ENCODE assay signal across 9 cellular contexts in the genomic region with DNA sequence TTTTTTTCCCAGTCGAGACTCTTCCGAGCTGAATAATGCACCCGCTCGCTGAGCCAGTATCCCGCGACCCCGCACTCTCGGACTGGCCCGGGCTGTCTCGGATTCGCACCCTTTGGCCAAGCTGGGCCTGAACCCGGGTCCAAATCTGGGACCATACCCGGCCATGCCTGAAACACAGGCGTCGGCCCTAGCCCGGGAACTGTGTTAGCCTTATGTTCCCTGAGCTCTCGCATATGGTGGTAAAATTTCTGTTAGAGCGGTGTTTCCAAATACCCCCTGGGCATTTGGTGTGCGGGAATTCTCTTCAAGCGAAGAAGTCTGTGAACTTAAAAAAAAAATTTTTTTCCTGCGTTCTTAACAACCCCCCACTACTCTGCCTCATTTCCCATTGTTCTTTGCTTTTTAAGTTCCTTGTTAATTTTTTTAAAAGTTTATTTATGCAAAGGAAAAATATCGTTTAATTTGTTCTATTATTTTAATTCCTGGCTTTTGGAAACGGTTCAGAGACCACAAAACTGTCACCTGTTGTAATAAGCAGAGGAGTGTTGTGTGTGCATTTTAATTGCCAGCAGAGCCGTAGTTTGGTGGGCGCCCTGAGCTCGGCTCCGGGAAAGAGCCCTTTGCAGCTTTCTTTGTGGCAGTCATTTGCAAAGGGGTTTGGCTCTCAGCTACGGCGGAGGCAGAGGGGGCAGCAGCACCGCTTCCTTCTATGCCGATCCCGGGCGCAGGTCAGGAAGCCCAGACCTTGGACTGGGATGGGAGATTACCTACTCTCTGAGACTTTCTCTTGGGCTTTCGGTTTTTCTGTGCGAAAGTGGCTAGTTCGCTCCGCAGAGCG. TPM values are rescaled to one million over a fixed set of nuclear protein-coding genes. Genes with fewer than 3 reads are reported as not detected.
DNase-seq lines count a peak whose midpoint lies in the region; TF ChIP-seq lines count a peak whose summit lies in the region.
"Had no signal": no experiment of that assay in that cellular context is flagged by ENCODE, and none has a peak within 500 bp of the region (broad histone marks: within the 10 kb centered on the region; RNA-seq: fewer than 3 reads in every experiment).

No MANE protein-coding gene starts in this region.

- H3K36me3 Mint-ChIP-seq in MCF 10A (ENCODE audit: insufficient read depth, unreplicated experiment) = no peaks in the 10 kb centered on the region

- H3K4me1 Mint-ChIP-seq in MCF 10A (ENCODE audit: insufficient read depth, unreplicated experiment) = no peaks in the 10 kb centered on the region

- H3K27me3 ChIP-seq in mammary epithelial cell (ENCODE audit: insufficient read depth, low read length) (peaks cover 58% of the 10 kb centered on the region), esophagus squamous epithelium (peaks cover 23 to 100% (median 41%) of the 10 kb centered on the region in 4 donors), MG63 (no peaks in the 10 kb centered on the region)

- H3K27ac ChIP-seq in mammary epithelial cell (ENCODE audit: insufficient read depth, low read depth, low read length) = no peak overlapping the region
- H3K27ac ChIP-seq in esophagus squamous epithelium = no peak overlapping the region
- H3K27ac ChIP-seq: BLaER1 had no signal

- no peak overlapping the region for H3K4me2 ChIP-seq in mammary epithelial cell (ENCODE audit: insufficient read depth, low read depth, low read length)
- H3K4me2 ChIP-seq: BLaER1 had no signal

- H3K79me2 ChIP-seq in mammary epithelial cell (ENCODE audit: insufficient read depth, low read length) = no peaks in the 10 kb centered on the region

- DNase-seq in MCF 10A (ENCODE audit: unreplicated experiment) = no peak
- no peak for DNase-seq in mammary epithelial cell
- peak; percentile 41 to 46 for DNase-seq in activated T-cell treated with anti-CD3 and anti-CD28 coated beads, Interleukin-2, amount 50 U/mL, for 48 hours
- peak; percentile 82 for DNase-seq in iPS-NIHi7 (ENCODE audit: extremely low spot score)
- DNase-seq in superior temporal gyrus (ENCODE audit: extremely low spot score) = peak; percentile 56
- no peak for DNase-seq in HUDEP-2 (lab: John Stamatoyannopoulos, UW; ENCODE audit: unreplicated experiment in 76 of 76)
- no peak for DNase-seq in esophagus squamous epithelium (lab: John Stamatoyannopoulos, UW)
- DNase-seq in MG63 = no peak

- no peak for TF ChIP-seq CTCF in MCF 10A (IDR thresholded peaks at IDR 0.05; ENCODE audit: unreplicated experiment)
- TF ChIP-seq CTCF in mammary epithelial cell (conservative IDR thresholded peaks at IDR 0.05 in 1 of 2, IDR thresholded peaks at IDR 0.05 in 1 of 2; ENCODE audit: extremely low read depth in 1 of 2, insufficient read depth in 1 of 2, low read depth in 1 of 2, low read length in 2 of 2) = no peak
- TF ChIP-seq CTCF in esophagus squamous epithelium (IDR thresholded peaks at IDR 0.05) = no peak

- H3K4me3 Mint-ChIP-seq in MCF 10A (ENCODE audit: unreplicated experiment) = peak overlapping the region; percentile 29

- H3K27me3 Mint-ChIP-seq in MCF 10A (ENCODE audit: insufficient read depth, unreplicated experiment) = no peaks in the 10 kb centered on the region

- H2AFZ ChIP-seq in mammary epithelial cell (ENCODE audit: low read depth, low read length) = no peak overlapping the region

- H3K27ac Mint-ChIP-seq in MCF 10A (ENCODE audit: low read depth, unreplicated experiment) = no peak overlapping the region

- TF ChIP-seq POLR2A in esophagus squamous epithelium (IDR thresholded peaks at IDR 0.05) = no peak

- H3K4me3 ChIP-seq in mammary epithelial cell (replicated peaks in 1 of 3; ENCODE audit: insufficient read depth in 1 of 3, low read depth in 2 of 3, low read length in 3 of 3) (no peak overlapping the region), esophagus squamous epithelium (peak overlapping the region in 1 of 4 donors; percentile 62), MG63 (no peak overlapping the region)
- H3K4me3 ChIP-seq: BLaER1 had no signal

- dilution Hi-C loops in mammary epithelial cell (cut with HindIII; ENCODE audit: low sequenced_read_pairs) = no loop called here

- no peaks in the 10 kb centered on the region for H4K20me1 ChIP-seq in mammary epithelial cell (ENCODE audit: insufficient read depth, low read length)

- in situ Hi-C loops in mammary epithelial cell (cut with MboI; ENCODE audit: low sequenced_read_pairs in 2 of 2) = no loop called here

- intact Hi-C loops in MCF 10A (cut with micrococcal nuclease) = no loop called here
- intact Hi-C loops in mammary epithelial cell (cut with micrococcal nuclease) = no loop called here
- intact Hi-C loops in esophagus squamous epithelium (cut with DNase I) = no loop called here

- POLR2A ChIA-PET in MCF 10A (lab: Yijun Ruan, JAX) = interaction anchor here (0.7 kb wide), 1 partner anchor 53 kb away, joined by 4 read pairs; no protein-coding TSS in a partner anchor

- BruUV-seq in MCF 10A (replicated peaks; lab: Mats Ljungman, UMichigan) = no TSS peak
- BruUV-seq in mammary epithelial cell (replicated peaks; lab: Mats Ljungman, UMichigan) = no TSS peak

- H3K9ac ChIP-seq in mammary epithelial cell (ENCODE audit: insufficient read depth, low read length) = no peak overlapping the region
- H3K9ac ChIP-seq: BLaER1 had no signal

- no peaks in the 10 kb centered on the region for H3K9me3 Mint-ChIP-seq in MCF 10A (ENCODE audit: unreplicated experiment)

- WGBS in mammary epithelial cell (ENCODE audit: low coverage, missing lambda C conversion rate) = 24% methylated on average over 35 of the region's 38 CpGs
- 20 to 23% methylated on average over 25 to 35 of the region's 38 CpGs for WGBS in esophagus squamous epithelium, 2 donors

- no peaks in the 10 kb centered on the region for H3K36me3 ChIP-seq in mammary epithelial cell (ENCODE audit: insufficient read depth, low read length)
- H3K36me3 ChIP-seq in esophagus squamous epithelium = no peaks in the 10 kb centered on the region
- H3K36me3 ChIP-seq in MG63 = no peaks in the 10 kb centered on the region
- H3K36me3 ChIP-seq: BLaER1 had no signal

- H3K4me1 ChIP-seq in mammary epithelial cell (ENCODE audit: insufficient read depth, low read length) (peaks cover 17% of the 10 kb centered on the region), esophagus squamous epithelium (peaks cover 21 to 48% (median 26%) of the 10 kb centered on the region in 3 donors)

- H3K9me3 ChIP-seq in mammary epithelial cell (replicated peaks; ENCODE audit: insufficient read depth, low read length) (peaks cover 11% of the 10 kb centered on the region), esophagus squamous epithelium (peaks cover 0 to 4% (median 0%) of the 10 kb centered on the region in 3 donors), MG63 (no peaks in the 10 kb centered on the region)

- CTCF ChIA-PET in MCF 10A (lab: Yijun Ruan, JAX) (interaction anchor here (1.2 kb wide), 1 partner anchor 185 kb away, joined by 3 read pairs; no protein-coding TSS in a partner anchor), mammary epithelial cell (lab: Charles Lee; ENCODE audit: low non-redundant PET) (no interaction called here)

RNA-seq across cellular contexts. Expression of gene RNF220, which starts 3.3 kb away (rescaled TPM):
- 65.4 and 67.1 TPM in 2 replicates for total RNA-seq in MCF 10A (2022)
- total RNA-seq in mammary epithelial cell = 10 to 100 TPM; 56.4 to 62.8 TPM
- 51.1 TPM for polyA plus RNA-seq in mammary epithelial cell
- 23.9 TPM for polyA minus RNA-seq in mammary epithelial cell
- 100 to 1,000 TPM in 1 of 4 donors, 10 to 100 TPM in 3; 44.8 to 111 (median 60.3) TPM for total RNA-seq in esophagus squamous epithelium
- 40.7 and 62.5 TPM in 2 replicates for total RNA-seq in MG63 (2014; rRNA removed; shearing (Covaris generic); ENCODE audit: low replicate concordance)

RNA-seq across cellular contexts. Expression of gene ERI3, which starts 53.3 kb away (rescaled TPM):
- 70.5 and 83.4 TPM in 2 replicates for total RNA-seq in MCF 10A (2022)
- 10 to 100 TPM; 58.4 to 59.3 TPM for total RNA-seq in mammary epithelial cell
- polyA plus RNA-seq in mammary epithelial cell = 80.0 TPM
- 36.7 TPM for polyA minus RNA-seq in mammary epithelial cell
- 10 to 100 TPM; 27.0 to 35.1 (median 31.8) TPM for total RNA-seq in esophagus squamous epithelium
- total RNA-seq in MG63 (2014; rRNA removed; shearing (Covaris generic); ENCODE audit: low replicate concordance) = 89.7 and 147 TPM in 2 replicates

Comparison
In these comparisons a context has a peak if more than half of its experiments do, and no peak if none do; other contexts are left out.
1. DNase-seq: peak in activated T-cell treated with anti-CD3 and anti-CD28 coated beads, Interleukin-2, amount 50 U/mL, for 48 hours (2 of 2), iPS-NIHi7 (single experiment) and superior temporal gyrus (single experiment); none in MCF 10A (single experiment), mammary epithelial cell (single experiment), HUDEP-2 (0 of 76), esophagus squamous epithelium (single experiment) and MG63 (single experiment).